Comparison of ENCODE assay signal across 17 cellular contexts in genomic region chr7:154765118-154765517, GRCh38.
DNase-seq lines count a peak whose midpoint lies in the region; ATAC-seq, FAIRE-seq and TF ChIP-seq lines count a peak whose summit lies in the region.
"Had no signal": no experiment of that assay in that cellular context is flagged by ENCODE, and none has a peak within 500 bp of the region (broad histone marks: within the 10 kb centered on the region; RNA-seq: fewer than 3 reads in every experiment).

No MANE protein-coding gene starts in this region.

- H3K27me3 Mint-ChIP-seq in neural progenitor cell (ENCODE audit: insufficient read depth, low read depth): peaks cover 9% of the 10 kb centered on the region
- H3K27me3 Mint-ChIP-seq: B cell had no signal

- H4K20me1 ChIP-seq in neural progenitor cell (ENCODE audit: low read depth) (no peaks in the 10 kb centered on the region), HepG2 (ENCODE audit: insufficient read depth, low read length) (no peaks in the 10 kb centered on the region), mammary epithelial cell (ENCODE audit: insufficient read depth, low read length) (no peaks in the 10 kb centered on the region)
- H4K20me1 ChIP-seq: BLaER1 treated with 17β-estradiol and CSF1 and Interleukin-3, amounts not matched to agents 10 nM and 100 nM had no signal

- H3K9ac ChIP-seq in HUES64 (ENCODE audit: low read depth, low read length) (no peak overlapping the region), neural progenitor cell (no peak overlapping the region), HepG2 (ENCODE audit: insufficient read depth, low read depth, low read length) (no peak overlapping the region), mammary epithelial cell (ENCODE audit: insufficient read depth, low read length) (no peak overlapping the region)
- H3K9ac ChIP-seq: BLaER1 treated with 17β-estradiol and CSF1 and Interleukin-3, amounts not matched to agents 10 nM and 100 nM had no signal

- no peaks in the 10 kb centered on the region for H3K9me3 ChIP-seq in HUES64 (ENCODE audit: insufficient read depth, low read depth, low read length)
- H3K9me3 ChIP-seq in neural progenitor cell (ENCODE audit: low read depth): no peaks in the 10 kb centered on the region
- H3K9me3 ChIP-seq in HepG2 (ENCODE audit: low read length): 0 out of 2 replicates have a peak, but pooled peaks cover 3% of the 10 kb centered on the region
- peaks cover 20% of the 10 kb centered on the region for H3K9me3 ChIP-seq in mammary epithelial cell (replicated peaks; ENCODE audit: insufficient read depth, low read length)
- H3K9me3 ChIP-seq: BLaER1 treated with 17β-estradiol and CSF1 and Interleukin-3, amounts not matched to agents 10 nM and 100 nM; HAP-1 had no signal

- no peaks in the 10 kb centered on the region for H3K36me3 Mint-ChIP-seq in neural progenitor cell
- H3K36me3 Mint-ChIP-seq: CD8-positive, alpha-beta T cell had no signal

- intact Hi-C loops in HepG2 (cut with micrococcal nuclease; ENCODE audit: unreplicated experiment) (no loop called here), mammary epithelial cell (cut with micrococcal nuclease) (no loop called here)

- no peak for ATAC-seq in HepG2
- ATAC-seq: CD8-positive, alpha-beta T cell had no signal

- in situ Hi-C loops in HepG2 (cut with HindIII; ENCODE audit: extremely low pct_ligation_motif_present, low pct_unique_long_range_greater_than_20kb) (no loop called here), mammary epithelial cell (cut with MboI; ENCODE audit: low sequenced_read_pairs in 2 of 2) (no loop called here)

- no peaks in the 10 kb centered on the region for H3K36me3 ChIP-seq in HUES64 (ENCODE audit: insufficient read depth, low read length)
- H3K36me3 ChIP-seq in bronchial epithelial cell (ENCODE audit: control insufficient read depth, insufficient read depth, low read length): no peaks in the 10 kb centered on the region
- no peaks in the 10 kb centered on the region for H3K36me3 ChIP-seq in neural progenitor cell
- no peaks in the 10 kb centered on the region for H3K36me3 ChIP-seq in HepG2 (replicated peaks in 1 of 2; ENCODE audit: control insufficient read depth in 1 of 2, insufficient read depth in 2 of 2, low read length in 2 of 2)
- no peaks in the 10 kb centered on the region for H3K36me3 ChIP-seq in mammary epithelial cell (ENCODE audit: insufficient read depth, low read length)
- H3K36me3 ChIP-seq: BLaER1 treated with 17β-estradiol and CSF1 and Interleukin-3, amounts not matched to agents 10 nM and 100 nM; HAP-1 had no signal

- POLR2A ChIA-PET in HepG2 (lab: Yijun Ruan, JAX): no interaction called here

- H2AFZ ChIP-seq in neural progenitor cell (replicated peaks): no peak overlapping the region
- H2AFZ ChIP-seq in HepG2 (ENCODE audit: low read length): no peak overlapping the region
- no peak overlapping the region for H2AFZ ChIP-seq in mammary epithelial cell (ENCODE audit: low read depth, low read length)

- H3K4me2 ChIP-seq in neural progenitor cell (peak overlapping the region; percentile 32), HepG2 (ENCODE audit: low read depth, low read length) (no peak overlapping the region), mammary epithelial cell (ENCODE audit: insufficient read depth, low read depth, low read length) (no peak overlapping the region)
- H3K4me2 ChIP-seq: BLaER1 treated with 17β-estradiol and CSF1 and Interleukin-3, amounts not matched to agents 10 nM and 100 nM had no signal

- no peak for TF ChIP-seq CTCF in bronchial epithelial cell (IDR thresholded peaks at IDR 0.05; ENCODE audit: insufficient read depth, low read length, severe bottlenecking)
- TF ChIP-seq CTCF in neural progenitor cell (IDR thresholded peaks at IDR 0.05): no peak
- TF ChIP-seq CTCF in HepG2 (CRISPR knock-in tag; IDR thresholded peaks at IDR 0.05): no peak
- no peak for TF ChIP-seq CTCF in mammary epithelial cell (conservative IDR thresholded peaks at IDR 0.05 in 1 of 2, IDR thresholded peaks at IDR 0.05 in 1 of 2; ENCODE audit: extremely low read depth in 1 of 2, insufficient read depth in 1 of 2, low read depth in 1 of 2, low read length in 2 of 2)

- dilution Hi-C loops in mammary epithelial cell (cut with HindIII; ENCODE audit: low sequenced_read_pairs): no loop called here

- CTCF ChIA-PET in HepG2 (lab: Yijun Ruan, JAX; ENCODE audit: low intra/inter-chr PET ratio, low total read pairs): no interaction called here
- CTCF ChIA-PET in mammary epithelial cell (lab: Charles Lee; ENCODE audit: low non-redundant PET): no interaction called here

- peaks cover 3% of the 10 kb centered on the region for H3K9me3 Mint-ChIP-seq in neural progenitor cell
- H3K9me3 Mint-ChIP-seq: CD8-positive, alpha-beta T cell had no signal

- BruUV-seq in HepG2 (replicated peaks; lab: Mats Ljungman, UMichigan) (no TSS peak), mammary epithelial cell (replicated peaks; lab: Mats Ljungman, UMichigan) (no TSS peak)

- 100% methylated on average over 1 of the region's 1 CpG for WGBS in HUES64
- 78% methylated on average over 1 of the region's 1 CpG for WGBS in HepG2 (ENCODE audit: low lambda C conversion rate)
- 38% methylated on average over 1 of the region's 1 CpG for WGBS in mammary epithelial cell (ENCODE audit: low coverage, missing lambda C conversion rate)

- no peak overlapping the region for H3K27ac Mint-ChIP-seq in neural progenitor cell
- H3K27ac Mint-ChIP-seq: B cell; CD8-positive, alpha-beta T cell had no signal

- no peak for TF ChIP-seq POLR2A in HepG2 (IDR thresholded peaks at IDR 0.05; ENCODE audit: insufficient read depth in 1 of 2, low read depth in 2 of 2, low read length in 2 of 2)

- H3K79me2 ChIP-seq in neural progenitor cell (ENCODE audit: low read depth) (no peaks in the 10 kb centered on the region), HepG2 (ENCODE audit: insufficient read depth, low read length) (no peaks in the 10 kb centered on the region), mammary epithelial cell (ENCODE audit: insufficient read depth, low read length) (no peaks in the 10 kb centered on the region)

- TF ChIP-seq EP300 in HepG2 (IDR thresholded peaks at IDR 0.05; ENCODE audit: low read depth in 2 of 2, low read length in 2 of 2): no peak
- no peak for TF ChIP-seq EP300 in HepG2 (CRISPR knock-in tag; IDR thresholded peaks at IDR 0.05; ENCODE audit: borderline replicate concordance)

- H3K27me3 ChIP-seq in HUES64 (ENCODE audit: insufficient read depth, low read length) (no peaks in the 10 kb centered on the region), bronchial epithelial cell (ENCODE audit: control insufficient read depth, insufficient read depth, low read length) (no peaks in the 10 kb centered on the region), neural progenitor cell (no peaks in the 10 kb centered on the region), HepG2 (ENCODE audit: control insufficient read depth in 1 of 2, insufficient read depth in 2 of 2, low read length in 2 of 2) (peaks cover 0 to 40% of the 10 kb centered on the region in 2 experiments; a peak in 2 of 5 replicates), mammary epithelial cell (ENCODE audit: insufficient read depth, low read length) (no peaks in the 10 kb centered on the region)
- H3K27me3 ChIP-seq: BLaER1 treated with 17β-estradiol and CSF1 and Interleukin-3, amounts not matched to agents 10 nM and 100 nM had no signal

- peak overlapping the region; percentile 18; the same call in 1 of the 2 replicates for H3K27ac ChIP-seq in HUES64 (ENCODE audit: low read depth, low read length)
- no peak overlapping the region for H3K27ac ChIP-seq in neural progenitor cell
- no peak overlapping the region for H3K27ac ChIP-seq in HepG2 (ENCODE audit: extremely low read length, insufficient read depth, low read length)
- H3K27ac ChIP-seq in mammary epithelial cell (ENCODE audit: insufficient read depth, low read depth, low read length): no peak overlapping the region
- H3K27ac ChIP-seq: BLaER1 treated with 17β-estradiol and CSF1 and Interleukin-3, amounts not matched to agents 10 nM and 100 nM; HL-60 had no signal

- H3K4me1 ChIP-seq in HUES64 (ENCODE audit: insufficient read depth, low read length) (peaks cover 25% of the 10 kb centered on the region), neural progenitor cell (peaks cover 10% of the 10 kb centered on the region), HepG2 (ENCODE audit: insufficient read depth, low read length) (no peaks in the 10 kb centered on the region), mammary epithelial cell (ENCODE audit: insufficient read depth, low read length) (no peaks in the 10 kb centered on the region)
- H3K4me1 ChIP-seq: HAP-1 had no signal

- no peaks in the 10 kb centered on the region for H3F3A ChIP-seq in neural progenitor cell (ENCODE audit: low read depth)

- DNase-seq in NCI-H2107 (lab: John Stamatoyannopoulos, UW) (peak; percentile 52), NCI-H2107 treated with DMSO at 0.1 percent for 48 hours (lab: John Stamatoyannopoulos, UW; ENCODE audit: unreplicated experiment) (no peak), bronchial epithelial cell (ENCODE audit: low read depth) (no peak), neural progenitor cell (ENCODE audit: low spot score) (no peak), HepG2 (ENCODE audit: low spot score) (no peak), AG08396 (ENCODE audit: low spot score) (no peak), mammary epithelial cell (no peak)
- DNase-seq: 8988T; Calu3; CD8-positive, alpha-beta T cell; GF-D8; GOT3 had no signal

- FAIRE-seq in bronchial epithelial cell (lab: Jason Lieb, UNC) (peak; percentile 50), HepG2 (lab: Jason Lieb, UNC) (no peak)

- no peak overlapping the region for H3K4me3 Mint-ChIP-seq in neural progenitor cell
- H3K4me3 Mint-ChIP-seq: B cell; CD8-positive, alpha-beta T cell had no signal

- H3K4me1 Mint-ChIP-seq in neural progenitor cell: no peaks in the 10 kb centered on the region
- H3K4me1 Mint-ChIP-seq: B cell had no signal

- H3K4me3 ChIP-seq in HUES64 (ENCODE audit: low read length) (no peak overlapping the region), bronchial epithelial cell (ENCODE audit: low read depth, low read length) (no peak overlapping the region), neural progenitor cell (no peak overlapping the region), HepG2 (replicated peaks in 1 of 3; ENCODE audit: insufficient read depth in 1 of 3, low read depth in 2 of 3, low read length in 3 of 3) (no peak overlapping the region), mammary epithelial cell (replicated peaks in 1 of 3; ENCODE audit: insufficient read depth in 1 of 3, low read depth in 2 of 3, low read length in 3 of 3) (no peak overlapping the region)
- H3K4me3 ChIP-seq: BLaER1 treated with 17β-estradiol and CSF1 and Interleukin-3, amounts not matched to agents 10 nM and 100 nM; HAP-1 had no signal

- no peak for TF ChIP-seq RAD21 in HepG2 (CRISPR knock-in tag; IDR thresholded peaks at IDR 0.05)

TF ChIP-seq in HepG2, 621 proteins besides CTCF, POLR2A, EP300 and RAD21 (continues in another document):
- no peak for TF ChIP-seq BRF2 (CRISPR knock-in tag; IDR thresholded peaks at IDR 0.05)
